1 cellular context compared by ENCODE assay signal in the genomic region with DNA sequence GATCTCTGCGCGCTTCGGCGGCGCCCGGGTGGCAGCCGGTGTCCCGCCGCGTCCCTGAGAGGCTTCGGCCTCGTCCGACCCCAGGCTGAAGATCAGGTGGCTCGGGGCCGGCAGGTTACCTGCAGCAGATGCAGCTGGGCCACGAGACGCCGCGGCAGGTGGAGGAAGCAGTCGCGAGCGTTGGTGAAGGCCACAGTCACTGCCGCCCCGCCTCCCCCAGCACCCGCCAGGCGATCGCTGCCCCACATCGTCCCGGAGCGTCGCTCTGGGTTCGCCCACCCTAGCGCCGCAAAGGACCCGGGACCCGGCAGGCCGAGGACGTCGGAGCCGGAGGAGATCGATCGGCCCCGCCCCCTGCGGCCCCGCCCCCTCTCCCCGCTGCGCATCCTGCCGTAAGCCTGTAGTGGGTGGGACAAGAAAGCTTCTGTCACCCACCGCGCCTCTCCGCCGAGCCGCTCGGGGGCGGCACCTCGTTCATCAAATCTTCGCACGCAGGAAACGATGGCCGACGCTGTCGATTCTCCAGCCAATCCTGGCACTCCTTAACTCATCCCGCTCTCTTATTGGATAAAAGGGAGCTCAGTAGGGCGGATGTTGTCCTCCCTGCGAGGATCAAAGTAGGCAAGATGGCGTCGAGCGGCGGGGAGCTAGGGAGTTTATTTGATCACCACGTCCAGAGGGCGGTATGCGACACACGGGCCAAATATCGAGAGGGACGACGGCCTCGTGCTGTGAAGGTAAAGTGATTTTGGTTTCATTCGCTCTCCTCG.
TF ChIP-seq lines count a peak whose summit lies in the region.

A gene (minus strand): TSS at position 333 of the 770 bp plus-strand sequence. CDS start 85 bp downstream, at position 248.
A gene (plus strand): TSS at position 608 of the 770 bp plus-strand sequence. CDS start 19 bp downstream, at position 627.

TF ChIP-seq in GM23338, 12 proteins besides CTCF, POLR2A, EP300 and RAD21:
- TF ChIP-seq POLR2AphosphoS5 (IDR thresholded peaks at IDR 0.05; ENCODE audit: low read depth) (peak; percentile 87), STAT1 (IDR thresholded peaks at IDR 0.05; ENCODE audit: unreplicated experiment) (no peak), ZNF331 (CRISPR knock-in tag; IDR thresholded peaks at IDR 0.05; ENCODE audit: low read depth) (no peak), EZH2 (IDR thresholded peaks at IDR 0.05; ENCODE audit: low read depth, unreplicated experiment) (no peak), ZNF114 (CRISPR knock-in tag; IDR thresholded peaks at IDR 0.05) (no peak), JUNB (IDR thresholded peaks at IDR 0.05; ENCODE audit: unreplicated experiment) (no peak), CREB1 (CRISPR knock-in tag; IDR thresholded peaks at IDR 0.05; ENCODE audit: low read depth) (peak; percentile 85), NANOG (IDR thresholded peaks at IDR 0.05; ENCODE audit: borderline replicate concordance) (peak; percentile 22; the same call in 1 of the 2 replicates), EZH2phosphoT487 (IDR thresholded peaks at IDR 0.05; ENCODE audit: unreplicated experiment) (no peak)
- TF ChIP-seq, protein P1, sequence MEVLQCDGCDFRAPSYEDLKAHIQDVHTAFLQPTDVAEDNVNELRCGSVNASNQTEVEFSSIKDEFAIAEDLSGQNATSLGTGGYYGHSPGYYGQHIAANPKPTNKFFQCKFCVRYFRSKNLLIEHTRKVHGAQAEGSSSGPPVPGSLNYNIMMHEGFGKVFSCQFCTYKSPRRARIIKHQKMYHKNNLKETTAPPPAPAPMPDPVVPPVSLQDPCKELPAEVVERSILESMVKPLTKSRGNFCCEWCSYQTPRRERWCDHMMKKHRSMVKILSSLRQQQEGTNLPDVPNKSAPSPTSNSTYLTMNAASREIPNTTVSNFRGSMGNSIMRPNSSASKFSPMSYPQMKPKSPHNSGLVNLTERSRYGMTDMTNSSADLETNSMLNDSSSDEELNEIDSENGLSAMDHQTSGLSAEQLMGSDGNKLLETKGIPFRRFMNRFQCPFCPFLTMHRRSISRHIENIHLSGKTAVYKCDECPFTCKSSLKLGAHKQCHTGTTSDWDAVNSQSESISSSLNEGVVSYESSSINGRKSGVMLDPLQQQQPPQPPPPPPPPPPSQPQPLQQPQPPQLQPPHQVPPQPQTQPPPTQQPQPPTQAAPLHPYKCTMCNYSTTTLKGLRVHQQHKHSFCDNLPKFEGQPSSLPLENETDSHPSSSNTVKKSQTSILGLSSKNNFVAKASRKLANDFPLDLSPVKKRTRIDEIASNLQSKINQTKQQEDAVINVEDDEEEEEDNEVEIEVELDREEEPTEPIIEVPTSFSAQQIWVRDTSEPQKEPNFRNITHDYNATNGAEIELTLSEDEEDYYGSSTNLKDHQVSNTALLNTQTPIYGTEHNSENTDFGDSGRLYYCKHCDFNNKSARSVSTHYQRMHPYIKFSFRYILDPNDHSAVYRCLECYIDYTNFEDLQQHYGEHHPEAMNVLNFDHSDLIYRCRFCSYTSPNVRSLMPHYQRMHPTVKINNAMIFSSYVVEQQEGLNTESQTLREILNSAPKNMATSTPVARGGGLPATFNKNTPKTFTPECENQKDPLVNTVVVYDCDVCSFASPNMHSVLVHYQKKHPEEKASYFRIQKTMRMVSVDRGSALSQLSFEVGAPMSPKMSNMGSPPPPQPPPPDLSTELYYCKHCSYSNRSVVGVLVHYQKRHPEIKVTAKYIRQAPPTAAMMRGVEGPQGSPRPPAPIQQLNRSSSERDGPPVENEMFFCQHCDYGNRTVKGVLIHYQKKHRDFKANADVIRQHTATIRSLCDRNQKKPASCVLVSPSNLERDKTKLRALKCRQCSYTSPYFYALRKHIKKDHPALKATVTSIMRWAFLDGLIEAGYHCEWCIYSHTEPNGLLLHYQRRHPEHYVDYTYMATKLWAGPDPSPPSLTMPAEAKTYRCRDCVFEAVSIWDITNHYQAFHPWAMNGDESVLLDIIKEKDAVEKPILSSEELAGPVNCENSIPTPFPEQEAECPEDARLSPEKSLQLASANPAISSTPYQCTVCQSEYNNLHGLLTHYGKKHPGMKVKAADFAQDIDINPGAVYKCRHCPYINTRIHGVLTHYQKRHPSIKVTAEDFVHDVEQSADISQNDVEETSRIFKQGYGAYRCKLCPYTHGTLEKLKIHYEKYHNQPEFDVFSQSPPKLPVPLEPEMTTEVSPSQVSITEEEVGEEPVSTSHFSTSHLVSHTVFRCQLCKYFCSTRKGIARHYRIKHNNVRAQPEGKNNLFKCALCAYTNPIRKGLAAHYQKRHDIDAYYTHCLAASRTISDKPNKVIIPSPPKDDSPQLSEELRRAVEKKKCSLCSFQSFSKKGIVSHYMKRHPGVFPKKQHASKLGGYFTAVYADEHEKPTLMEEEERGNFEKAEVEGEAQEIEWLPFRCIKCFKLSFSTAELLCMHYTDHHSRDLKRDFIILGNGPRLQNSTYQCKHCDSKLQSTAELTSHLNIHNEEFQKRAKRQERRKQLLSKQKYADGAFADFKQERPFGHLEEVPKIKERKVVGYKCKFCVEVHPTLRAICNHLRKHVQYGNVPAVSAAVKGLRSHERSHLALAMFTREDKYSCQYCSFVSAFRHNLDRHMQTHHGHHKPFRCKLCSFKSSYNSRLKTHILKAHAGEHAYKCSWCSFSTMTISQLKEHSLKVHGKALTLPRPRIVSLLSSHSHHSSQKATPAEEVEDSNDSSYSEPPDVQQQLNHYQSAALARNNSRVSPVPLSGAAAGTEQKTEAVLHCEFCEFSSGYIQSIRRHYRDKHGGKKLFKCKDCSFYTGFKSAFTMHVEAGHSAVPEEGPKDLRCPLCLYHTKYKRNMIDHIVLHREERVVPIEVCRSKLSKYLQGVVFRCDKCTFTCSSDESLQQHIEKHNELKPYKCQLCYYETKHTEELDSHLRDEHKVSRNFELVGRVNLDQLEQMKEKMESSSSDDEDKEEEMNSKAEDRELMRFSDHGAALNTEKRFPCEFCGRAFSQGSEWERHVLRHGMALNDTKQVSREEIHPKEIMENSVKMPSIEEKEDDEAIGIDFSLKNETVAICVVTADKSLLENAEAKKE (CRISPR knock-in tag; IDR thresholded peaks at IDR 0.05), result no peak
- TF ChIP-seq, protein P2, sequence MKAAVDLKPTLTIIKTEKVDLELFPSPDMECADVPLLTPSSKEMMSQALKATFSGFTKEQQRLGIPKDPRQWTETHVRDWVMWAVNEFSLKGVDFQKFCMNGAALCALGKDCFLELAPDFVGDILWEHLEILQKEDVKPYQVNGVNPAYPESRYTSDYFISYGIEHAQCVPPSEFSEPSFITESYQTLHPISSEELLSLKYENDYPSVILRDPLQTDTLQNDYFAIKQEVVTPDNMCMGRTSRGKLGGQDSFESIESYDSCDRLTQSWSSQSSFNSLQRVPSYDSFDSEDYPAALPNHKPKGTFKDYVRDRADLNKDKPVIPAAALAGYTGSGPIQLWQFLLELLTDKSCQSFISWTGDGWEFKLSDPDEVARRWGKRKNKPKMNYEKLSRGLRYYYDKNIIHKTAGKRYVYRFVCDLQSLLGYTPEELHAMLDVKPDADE (IDR thresholded peaks at IDR 0.05), result peak; percentile 79
- TF ChIP-seq, protein P3, sequence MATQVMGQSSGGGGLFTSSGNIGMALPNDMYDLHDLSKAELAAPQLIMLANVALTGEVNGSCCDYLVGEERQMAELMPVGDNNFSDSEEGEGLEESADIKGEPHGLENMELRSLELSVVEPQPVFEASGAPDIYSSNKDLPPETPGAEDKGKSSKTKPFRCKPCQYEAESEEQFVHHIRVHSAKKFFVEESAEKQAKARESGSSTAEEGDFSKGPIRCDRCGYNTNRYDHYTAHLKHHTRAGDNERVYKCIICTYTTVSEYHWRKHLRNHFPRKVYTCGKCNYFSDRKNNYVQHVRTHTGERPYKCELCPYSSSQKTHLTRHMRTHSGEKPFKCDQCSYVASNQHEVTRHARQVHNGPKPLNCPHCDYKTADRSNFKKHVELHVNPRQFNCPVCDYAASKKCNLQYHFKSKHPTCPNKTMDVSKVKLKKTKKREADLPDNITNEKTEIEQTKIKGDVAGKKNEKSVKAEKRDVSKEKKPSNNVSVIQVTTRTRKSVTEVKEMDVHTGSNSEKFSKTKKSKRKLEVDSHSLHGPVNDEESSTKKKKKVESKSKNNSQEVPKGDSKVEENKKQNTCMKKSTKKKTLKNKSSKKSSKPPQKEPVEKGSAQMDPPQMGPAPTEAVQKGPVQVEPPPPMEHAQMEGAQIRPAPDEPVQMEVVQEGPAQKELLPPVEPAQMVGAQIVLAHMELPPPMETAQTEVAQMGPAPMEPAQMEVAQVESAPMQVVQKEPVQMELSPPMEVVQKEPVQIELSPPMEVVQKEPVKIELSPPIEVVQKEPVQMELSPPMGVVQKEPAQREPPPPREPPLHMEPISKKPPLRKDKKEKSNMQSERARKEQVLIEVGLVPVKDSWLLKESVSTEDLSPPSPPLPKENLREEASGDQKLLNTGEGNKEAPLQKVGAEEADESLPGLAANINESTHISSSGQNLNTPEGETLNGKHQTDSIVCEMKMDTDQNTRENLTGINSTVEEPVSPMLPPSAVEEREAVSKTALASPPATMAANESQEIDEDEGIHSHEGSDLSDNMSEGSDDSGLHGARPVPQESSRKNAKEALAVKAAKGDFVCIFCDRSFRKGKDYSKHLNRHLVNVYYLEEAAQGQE (IDR thresholded peaks at IDR 0.05; ENCODE audit: unreplicated experiment), result no peak
